ENCODE assay signal across 16 cellular contexts in the genomic region with DNA sequence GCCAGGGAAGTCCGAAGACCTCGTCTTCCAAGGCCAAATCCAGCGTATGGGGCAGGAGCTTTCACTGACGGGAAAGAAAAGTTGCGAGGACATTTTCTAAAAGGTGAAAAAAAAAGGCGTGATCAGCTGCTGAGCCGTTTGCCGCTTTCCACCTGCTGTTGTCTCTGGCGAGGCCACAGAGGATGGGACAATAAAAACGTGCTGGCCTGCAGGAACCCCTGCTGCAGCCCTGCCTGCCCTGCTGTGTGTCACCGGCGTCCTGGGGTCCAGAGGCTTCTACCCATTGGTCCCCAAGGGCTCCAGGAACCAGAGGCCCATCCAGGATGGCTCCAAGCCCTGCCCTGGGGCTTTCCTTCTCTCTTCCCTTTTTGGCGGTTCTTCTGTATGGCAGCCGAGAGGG. TPM values are rescaled to one million over a fixed set of nuclear protein-coding genes. Genes with fewer than 3 reads are reported as not detected.
A peak's percentile ranks its signal among the peaks of the same experiment; 100 is the strongest.
DNase-seq lines count a peak whose midpoint lies in the region; ATAC-seq and TF ChIP-seq lines count a peak whose summit lies in the region.
"Had no signal": no experiment of that assay in that cellular context is flagged by ENCODE, and none has a peak within 500 bp of the region (broad histone marks: within the 10 kb centered on the region; RNA-seq: fewer than 3 reads in every experiment).

No MANE protein-coding gene starts in this region.

- TF ChIP-seq CTCF in hepatocyte (IDR thresholded peaks at IDR 0.05; ENCODE audit: poor library complexity) (no peak), osteocyte (IDR thresholded peaks at IDR 0.05) (no peak), testis (IDR thresholded peaks at IDR 0.05) (no peak)

- no peak for ATAC-seq in GM21423 (IDR thresholded peaks at IDR 0.05; ENCODE audit: unreplicated experiment)
- ATAC-seq: Right ventricle myocardium inferior had no signal

- H3K79me2 ChIP-seq in hepatocyte: peaks cover 99% of the 10 kb centered on the region

- no peaks in the 10 kb centered on the region for H3K36me3 ChIP-seq in hepatocyte (replicated peaks; ENCODE audit: insufficient read depth, low read depth)
- H3K36me3 ChIP-seq in testis (ENCODE audit: low read depth, missing control alignments): no peaks in the 10 kb centered on the region
- H3K36me3 ChIP-seq: HAP-1, Peyer's patch had no signal

- H3K9me2 ChIP-seq in hepatocyte (replicated peaks; ENCODE audit: insufficient read depth): no peaks in the 10 kb centered on the region

- no peak overlapping the region for H3K4me2 ChIP-seq in hepatocyte

- no peak overlapping the region for H2AFZ ChIP-seq in hepatocyte

- H3K27ac ChIP-seq in hepatocyte (peak overlapping the region; percentile 86), testis (no peak overlapping the region)
- H3K27ac ChIP-seq: C4-2B, Peyer's patch had no signal

- no peak overlapping the region for H3K4me3 Mint-ChIP-seq in osteocyte (ENCODE audit: unreplicated experiment)
- H3K4me3 Mint-ChIP-seq in activated naive CD4-positive, alpha-beta T cell treated with anti-CD3 and anti-CD28 coated beads, Interleukin-2, amount 10 ng/mL, durations not matched to agents 7 days and 5 days: no peak overlapping the region

- no peak for TF ChIP-seq POLR2A in testis (IDR thresholded peaks at IDR 0.05)

- peak; percentile 27 to 37 for DNase-seq in NCI-H2081 (lab: John Stamatoyannopoulos, UW)
- DNase-seq in NCI-H2081 treated with DMSO at 0.1 percent for 48 hours (lab: John Stamatoyannopoulos, UW): no peak
- peak; percentile 72 for DNase-seq in NCI-H146 (lab: John Stamatoyannopoulos, UW)
- DNase-seq in hepatocyte (ENCODE audit: low spot score): no peak
- DNase-seq in osteocyte (ENCODE audit: extremely low spot score, unreplicated experiment): no peak
- no peak for DNase-seq in testis
- DNase-seq in activated naive CD4-positive, alpha-beta T cell treated with anti-CD3 and anti-CD28 coated beads, Interleukin-2, amount 10 ng/mL, durations not matched to agents 7 days and 5 days: no peak
- DNase-seq: DMS 273 treated with DMSO at 0.1 percent for 48 hours, NCI-H1105 treated with DMSO at 0.1 percent for 48 hours, NCI-H2029, NCI-H524, Peyer's patch had no signal

- peaks cover 79% of the 10 kb centered on the region for H3K4me1 Mint-ChIP-seq in osteocyte (ENCODE audit: unreplicated experiment)
- H3K4me1 Mint-ChIP-seq in activated naive CD4-positive, alpha-beta T cell treated with anti-CD3 and anti-CD28 coated beads, Interleukin-2, amount 10 ng/mL, durations not matched to agents 7 days and 5 days: no peaks in the 10 kb centered on the region

- H3K4me3 ChIP-seq in hepatocyte (no peak overlapping the region), testis (no peak overlapping the region)
- H3K4me3 ChIP-seq: HAP-1, Peyer's patch had no signal

- 87% methylated on average over 14 of the region's 14 CpGs for WGBS in hepatocyte (ENCODE audit: low lambda C conversion rate, missing lambda C conversion rate)
- 76 to 81% methylated on average over 13 to 14 of the region's 14 CpGs for WGBS in testis, 2 donors

- peaks cover 75% of the 10 kb centered on the region for H4K20me1 ChIP-seq in hepatocyte (ENCODE audit: insufficient read depth, poor library complexity, severe bottlenecking)

- H3K27ac Mint-ChIP-seq in osteocyte (ENCODE audit: unreplicated experiment): peak overlapping the region; percentile 59
- no peak overlapping the region for H3K27ac Mint-ChIP-seq in activated naive CD4-positive, alpha-beta T cell treated with anti-CD3 and anti-CD28 coated beads, Interleukin-2, amount 10 ng/mL, durations not matched to agents 7 days and 5 days

- peaks cover 51% of the 10 kb centered on the region for H3K4me1 ChIP-seq in hepatocyte (ENCODE audit: insufficient read depth)
- peaks cover 22% of the 10 kb centered on the region for H3K4me1 ChIP-seq in testis

- CTCF ChIA-PET in activated naive CD4-positive, alpha-beta T cell treated with anti-CD3 and anti-CD28 coated beads, Interleukin-2, amount 10 ng/mL, durations not matched to agents 7 days and 5 days (lab: Charles Lee): no interaction called here

- H3K36me3 Mint-ChIP-seq in osteocyte (ENCODE audit: unreplicated experiment): peaks cover 1% of the 10 kb centered on the region
- H3K36me3 Mint-ChIP-seq in activated naive CD4-positive, alpha-beta T cell treated with anti-CD3 and anti-CD28 coated beads, Interleukin-2, amount 10 ng/mL, durations not matched to agents 7 days and 5 days: no peaks in the 10 kb centered on the region

- no peaks in the 10 kb centered on the region for H3K27me3 Mint-ChIP-seq in osteocyte (ENCODE audit: unreplicated experiment)
- H3K27me3 Mint-ChIP-seq in activated naive CD4-positive, alpha-beta T cell treated with anti-CD3 and anti-CD28 coated beads, Interleukin-2, amount 10 ng/mL, durations not matched to agents 7 days and 5 days: no peaks in the 10 kb centered on the region

- no peaks in the 10 kb centered on the region for H3K9me3 Mint-ChIP-seq in osteocyte (ENCODE audit: unreplicated experiment)
- H3K9me3 Mint-ChIP-seq in activated naive CD4-positive, alpha-beta T cell treated with anti-CD3 and anti-CD28 coated beads, Interleukin-2, amount 10 ng/mL, durations not matched to agents 7 days and 5 days: no peaks in the 10 kb centered on the region

- H3K27me3 ChIP-seq in hepatocyte (no peaks in the 10 kb centered on the region), testis (no peaks in the 10 kb centered on the region)
- H3K27me3 ChIP-seq: Peyer's patch had no signal

- intact Hi-C loops in testis (cut with DNase I; ENCODE audit: low total_unique reads): no loop called here

- H3K9me3 ChIP-seq in hepatocyte (ENCODE audit: low read depth) (no peaks in the 10 kb centered on the region), testis (no peaks in the 10 kb centered on the region)
- H3K9me3 ChIP-seq: HAP-1, Peyer's patch had no signal

RNA-seq across cellular contexts. Expression of a gene that starts 28.1 kb away (rescaled TPM):
- total RNA-seq in hepatocyte (32.8 and 43.5 TPM in 2 replicates), osteocyte (57.3 and 64.1 TPM in 2 replicates), testis (100 to 1,000 TPM; 188 to 212 TPM)
- polyA plus RNA-seq in hepatocyte (27.9 and 33.1 TPM in 2 replicates), testis (ENCODE audit: insufficient read depth, low read depth, low replicate concordance) (49.9 TPM)

Comparison
In these comparisons a context has a peak if more than half of its experiments do, and no peak if none do; other contexts are left out.
1. DNase-seq: peak in NCI-H2081 (2 of 2) and NCI-H146 (single experiment); none in NCI-H2081 treated with DMSO at 0.1 percent for 48 hours (single experiment), hepatocyte (single experiment), osteocyte (single experiment), testis (single experiment) and activated naive CD4-positive, alpha-beta T cell treated with anti-CD3 and anti-CD28 coated beads, Interleukin-2, amount 10 ng/mL, durations not matched to agents 7 days and 5 days (single experiment).